In the genomic region with DNA sequence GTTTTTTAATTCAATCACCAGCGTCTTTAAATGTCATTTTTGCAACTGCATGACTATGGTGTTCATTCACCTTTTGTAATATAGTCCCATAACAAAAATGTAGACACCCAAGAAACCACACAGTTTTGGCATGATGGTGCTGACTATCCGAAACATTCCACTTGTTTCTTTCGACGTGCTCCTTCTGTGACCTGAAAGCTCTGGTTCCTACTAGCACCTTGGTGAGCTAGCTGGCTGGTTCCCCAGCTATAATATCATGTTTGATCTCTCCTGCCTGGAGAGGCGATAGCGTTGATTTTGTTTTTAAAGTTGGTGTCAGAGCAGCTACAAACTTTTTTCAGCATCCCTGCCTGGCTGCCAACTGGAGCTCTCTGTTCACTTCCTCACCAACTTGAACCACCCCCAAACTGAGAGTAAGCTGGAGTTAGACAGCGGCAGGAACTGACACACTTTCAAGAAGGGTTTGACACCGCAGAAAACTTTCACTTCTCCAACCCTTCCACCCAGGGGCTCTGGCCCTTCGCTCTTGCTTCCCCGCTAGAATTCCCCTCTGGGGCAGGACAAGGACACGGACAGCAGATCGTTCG, we compare ENCODE assay signal across 8 cellular contexts. TPM values are rescaled to one million over a fixed set of nuclear protein-coding genes. Genes with fewer than 3 reads are reported as not detected.
A peak's percentile ranks its signal among the peaks of the same experiment; 100 is the strongest.
DNase-seq lines count a peak whose midpoint lies in the region; ATAC-seq and TF ChIP-seq lines count a peak whose summit lies in the region.

No MANE protein-coding gene starts in this region.

- peak overlapping the region; percentile 98 for H3K4me3 Mint-ChIP-seq in activated naive CD8-positive, alpha-beta T cell

- TF ChIP-seq CTCF in cardiac muscle cell (IDR thresholded peaks at IDR 0.05; ENCODE audit: low read depth, low read length) (no peak), parathyroid adenoma (IDR thresholded peaks at IDR 0.05) (no peak)

- H3K4me1 ChIP-seq in cardiac muscle cell (ENCODE audit: low read depth): peaks cover 21% of the 10 kb centered on the region
- H3K4me1 ChIP-seq in parathyroid adenoma: peaks cover 6% of the 10 kb centered on the region
- no peaks in the 10 kb centered on the region for H3K4me1 ChIP-seq in aorta (ENCODE audit: control insufficient read depth in 1 of 2, insufficient read depth in 2 of 2, low read length in 2 of 2)

- peak overlapping the region; percentile 79 for H3K9ac ChIP-seq in parathyroid adenoma

- H3K4me2 ChIP-seq in parathyroid adenoma (ENCODE audit: low read length): peak overlapping the region; percentile 82

- H3K4me3 ChIP-seq in cardiac muscle cell (peak overlapping the region; percentile 82), parathyroid adenoma (ENCODE audit: low read depth, low read length) (peak overlapping the region; percentile 82), aorta (ENCODE audit: low read length in 2 of 2) (peak overlapping the region; percentile 86 to 92)

- no peaks in the 10 kb centered on the region for H3K27me3 Mint-ChIP-seq in activated naive CD8-positive, alpha-beta T cell

- H3K36me3 ChIP-seq in cardiac muscle cell (no peaks in the 10 kb centered on the region), parathyroid adenoma (ENCODE audit: control insufficient read depth, insufficient read depth, low read length) (no peaks in the 10 kb centered on the region), aorta (ENCODE audit: control insufficient read depth in 1 of 2, insufficient read depth in 2 of 2, low read length in 1 of 2) (no peaks in the 10 kb centered on the region)

- H2AFZ ChIP-seq in parathyroid adenoma: peak overlapping the region; percentile 99

- intact Hi-C loops in aorta (cut with DNase I): loop anchor here (5.0 to 10.0 kb wide), 3 partner anchors 119 to 157 kb away; a partner anchor contains a TSS

- H3K27ac ChIP-seq in cardiac muscle cell (peak overlapping the region; percentile 98), parathyroid adenoma (peak overlapping the region; percentile 93), aorta (ENCODE audit: low read depth in 1 of 2, low read length in 2 of 2) (peak overlapping the region; percentile 91)

- H3K9me3 Mint-ChIP-seq in activated naive CD8-positive, alpha-beta T cell (ENCODE audit: low read depth): no peaks in the 10 kb centered on the region

- H3K27ac Mint-ChIP-seq in activated naive CD8-positive, alpha-beta T cell: peak overlapping the region; percentile 99

- H3K79me2 ChIP-seq in parathyroid adenoma: peaks cover 30% of the 10 kb centered on the region

- peaks cover 50% of the 10 kb centered on the region for H3K4me1 Mint-ChIP-seq in activated naive CD8-positive, alpha-beta T cell (ENCODE audit: low read depth)

- DNase-seq in CMK (ENCODE audit: low read depth) (peak; percentile 56), SIG-M5 (lab: John Stamatoyannopoulos, UW) (peak; percentile 83), cardiac muscle cell (ENCODE audit: low read depth in 1 of 2, low spot score in 1 of 2) (peak; percentile 53 to 67), aorta (peak in 1 of 2 donors; percentile 79)

- ATAC-seq in GM19455 (IDR thresholded peaks at IDR 0.05; ENCODE audit: unreplicated experiment) (peak; percentile 54), HG03565 (IDR thresholded peaks at IDR 0.05; ENCODE audit: unreplicated experiment) (peak; percentile 40), aorta (ENCODE audit: low FRiP score) (peak; percentile 70)

- peaks cover 2% of the 10 kb centered on the region for H3K36me3 Mint-ChIP-seq in activated naive CD8-positive, alpha-beta T cell

- 0 to 1% methylated on average over 13 of the region's 13 CpGs for WGBS in aorta, 2 donors

- H3K9me3 ChIP-seq in cardiac muscle cell (ENCODE audit: low read depth) (no peaks in the 10 kb centered on the region), parathyroid adenoma (ENCODE audit: control insufficient read depth, low read length) (no peaks in the 10 kb centered on the region), aorta (ENCODE audit: control insufficient read depth, low read length) (no peaks in the 10 kb centered on the region)

- no peaks in the 10 kb centered on the region for H3K27me3 ChIP-seq in cardiac muscle cell
- no peaks in the 10 kb centered on the region for H3K27me3 ChIP-seq in parathyroid adenoma (ENCODE audit: control insufficient read depth, insufficient read depth, low read length)
- H3K27me3 ChIP-seq in aorta (ENCODE audit: control insufficient read depth in 1 of 2, insufficient read depth in 2 of 2, low read length in 1 of 2): no peaks in the 10 kb centered on the region

RNA-seq across cellular contexts. Expression of a gene that starts 1.1 kb away (rescaled TPM):
- 11.3 and 17.2 TPM in 2 replicates for total RNA-seq in cardiac muscle cell
- polyA plus RNA-seq in cardiac muscle cell: 10.7 and 14.4 TPM in 2 replicates
- total RNA-seq in aorta: 10 to 100 TPM; 33.4 to 45.8 TPM
- polyA plus RNA-seq in aorta: 1 to 10 TPM; 2.3 to 3.6 TPM

RNA-seq across cellular contexts. Expression of a gene that starts 14.5 kb away (rescaled TPM):
- 14.7 and 19.1 TPM in 2 replicates for total RNA-seq in cardiac muscle cell
- 19.3 and 25.2 TPM in 2 replicates for polyA plus RNA-seq in cardiac muscle cell
- total RNA-seq in aorta: 10 to 100 TPM; 16.8 to 19.5 TPM
- 10 to 100 TPM; 10.0 to 11.5 TPM for polyA plus RNA-seq in aorta
